In genomic region chr2:36451512-36451911, GRCh38 we compare ENCODE assay signal across 14 cellular contexts.
DNase-seq lines count a peak whose midpoint lies in the region; ATAC-seq and TF ChIP-seq lines count a peak whose summit lies in the region.
"Had no signal": no experiment of that assay in that cellular context is flagged by ENCODE, and none has a peak within 500 bp of the region (broad histone marks: within the 10 kb centered on the region; RNA-seq: fewer than 3 reads in every experiment).

No MANE protein-coding gene starts in this region.

- TF ChIP-seq POLR2A in esophagus muscularis mucosa (IDR thresholded peaks at IDR 0.05; ENCODE audit: low read depth): no peak

- H3K9me3 ChIP-seq in RWPE2 (ENCODE audit: severe bottlenecking) (no peaks in the 10 kb centered on the region), esophagus muscularis mucosa (no peaks in the 10 kb centered on the region)
- H3K9me3 ChIP-seq: BLaER1 had no signal

- H3K27me3 ChIP-seq in RWPE2 (ENCODE audit: insufficient read depth, poor library complexity, severe bottlenecking): no peaks in the 10 kb centered on the region
- no peaks in the 10 kb centered on the region for H3K27me3 ChIP-seq in esophagus muscularis mucosa
- H3K27me3 ChIP-seq: BLaER1 had no signal

- peaks cover 28% of the 10 kb centered on the region for H3K4me1 ChIP-seq in RWPE2 (ENCODE audit: insufficient read depth, poor library complexity, severe bottlenecking)
- H3K4me1 ChIP-seq in esophagus muscularis mucosa: peaks cover 76 to 88% (median 83%) of the 10 kb centered on the region in 4 donors
- H3K4me1 ChIP-seq: BLaER1 had no signal

- peaks cover 35% of the 10 kb centered on the region for H3K36me3 Mint-ChIP-seq in nephron progenitor cell (ENCODE audit: low read depth)
- peaks cover 2% of the 10 kb centered on the region for H3K36me3 Mint-ChIP-seq in activated T-helper 1 cell treated with anti-CD3 and anti-CD28 coated beads, Interleukin-12 subunit alpha, Interleukin-12 subunit beta, Interleukin-2, Interleukin-4 antibody, amounts not matched to agents 30 ng/mL and 10 ng/mL and 1 ng/mL, durations not matched to agents 14 hours and 24 hours and 36 hours (ENCODE audit: low read depth)

- H3K4me3 Mint-ChIP-seq in nephron progenitor cell: no peak overlapping the region
- no peak overlapping the region for H3K4me3 Mint-ChIP-seq in activated T-helper 1 cell treated with anti-CD3 and anti-CD28 coated beads, Interleukin-12 subunit alpha, Interleukin-12 subunit beta, Interleukin-2, Interleukin-4 antibody, amounts not matched to agents 30 ng/mL and 10 ng/mL and 1 ng/mL, durations not matched to agents 14 hours and 24 hours and 36 hours
- H3K4me3 Mint-ChIP-seq: activated T-cell treated with anti-CD3 and anti-CD28 coated beads, Interleukin-2, amount 50 U/mL, for 72 hours; central memory CD8-positive, alpha-beta T cell had no signal

- intact Hi-C loops in esophagus muscularis mucosa (cut with DNase I): loop anchor here (10.0 kb wide), 1 partner anchor 97 kb away; the partner anchor contains the start of gene CRIM1
- intact Hi-C loops in activated T-helper 1 cell treated with anti-CD3 and anti-CD28 coated beads, Interleukin-12 subunit alpha, Interleukin-12 subunit beta, Interleukin-2, Interleukin-4 antibody, amounts not matched to agents 30 ng/mL and 10 ng/mL and 1 ng/mL, durations not matched to agents 14 hours and 24 hours and 36 hours (cut with micrococcal nuclease): no loop called here

- H3K27ac ChIP-seq in RWPE2 (ENCODE audit: poor library complexity, severe bottlenecking) (peak overlapping the region; percentile 97), esophagus muscularis mucosa (replicated peaks in 1 of 4) (peak overlapping the region; percentile 73 to 80 (median 79))
- H3K27ac ChIP-seq: BLaER1, VCaP had no signal

- no peaks in the 10 kb centered on the region for H3K27me3 Mint-ChIP-seq in nephron progenitor cell (ENCODE audit: low read depth, poor library complexity)
- H3K27me3 Mint-ChIP-seq in activated T-helper 1 cell treated with anti-CD3 and anti-CD28 coated beads, Interleukin-12 subunit alpha, Interleukin-12 subunit beta, Interleukin-2, Interleukin-4 antibody, amounts not matched to agents 30 ng/mL and 10 ng/mL and 1 ng/mL, durations not matched to agents 14 hours and 24 hours and 36 hours (ENCODE audit: insufficient read depth): peaks cover 2% of the 10 kb centered on the region
- H3K27me3 Mint-ChIP-seq: central memory CD8-positive, alpha-beta T cell had no signal

- no peak for ATAC-seq in RWPE2 (ENCODE audit: low read depth)
- no peak for ATAC-seq in HG02852 (IDR thresholded peaks at IDR 0.05; ENCODE audit: unreplicated experiment)
- no peak for ATAC-seq in GM18502 (IDR thresholded peaks at IDR 0.05; ENCODE audit: poor library complexity, unreplicated experiment)
- ATAC-seq: activated T-cell treated with anti-CD3 and anti-CD28 coated beads, Interleukin-2, amount 50 U/mL, for 72 hours had no signal

- no peaks in the 10 kb centered on the region for H3K4me1 Mint-ChIP-seq in nephron progenitor cell
- no peaks in the 10 kb centered on the region for H3K4me1 Mint-ChIP-seq in activated T-helper 1 cell treated with anti-CD3 and anti-CD28 coated beads, Interleukin-12 subunit alpha, Interleukin-12 subunit beta, Interleukin-2, Interleukin-4 antibody, amounts not matched to agents 30 ng/mL and 10 ng/mL and 1 ng/mL, durations not matched to agents 14 hours and 24 hours and 36 hours (ENCODE audit: low read depth)
- H3K4me1 Mint-ChIP-seq: central memory CD8-positive, alpha-beta T cell had no signal

- TF ChIP-seq CTCF in RWPE2 (IDR thresholded peaks at IDR 0.05; ENCODE audit: poor library complexity, severe bottlenecking) (no peak), esophagus muscularis mucosa (IDR thresholded peaks at IDR 0.05) (no peak), nephron progenitor cell (IDR thresholded peaks at IDR 0.05) (no peak)

- 70% methylated on average over 4 of the region's 5 CpGs for WGBS in esophagus muscularis mucosa

- no peaks in the 10 kb centered on the region for H3K9me3 Mint-ChIP-seq in nephron progenitor cell
- H3K9me3 Mint-ChIP-seq in activated T-helper 1 cell treated with anti-CD3 and anti-CD28 coated beads, Interleukin-12 subunit alpha, Interleukin-12 subunit beta, Interleukin-2, Interleukin-4 antibody, amounts not matched to agents 30 ng/mL and 10 ng/mL and 1 ng/mL, durations not matched to agents 14 hours and 24 hours and 36 hours: no peaks in the 10 kb centered on the region
- H3K9me3 Mint-ChIP-seq: activated T-cell treated with anti-CD3 and anti-CD28 coated beads, Interleukin-2, amount 50 U/mL, for 72 hours; central memory CD8-positive, alpha-beta T cell had no signal

- TF ChIP-seq EP300 in esophagus muscularis mucosa (IDR thresholded peaks at IDR 0.05): no peak

- DNase-seq in ELF-1 (ENCODE audit: low read depth, low spot score) (peak; percentile 23), RWPE2 (ENCODE audit: low spot score) (no peak), esophagus muscularis mucosa (ENCODE audit: extremely low spot score) (no peak), nephron progenitor cell (no peak), SHP77 treated with DMSO at 0.1 percent for 48 hours (lab: John Stamatoyannopoulos, UW) (no peak)
- DNase-seq in activated T-helper 1 cell treated with anti-CD3 and anti-CD28 coated beads, Interleukin-12 subunit alpha, Interleukin-12 subunit beta, Interleukin-2, Interleukin-4 antibody, amounts not matched to agents 30 ng/mL and 10 ng/mL and 1 ng/mL, durations not matched to agents 14 hours and 24 hours and 36 hours (ENCODE audit: low spot score): no peak
- DNase-seq: activated T-cell treated with anti-CD3 and anti-CD28 coated beads, Interleukin-2, amount 50 U/mL, for 72 hours; NCI-H1417 treated with DMSO at 0.1 percent for 48 hours; small intestine had no signal

- H3K4me3 ChIP-seq in RWPE2 (ENCODE audit: severe bottlenecking): no peak overlapping the region
- no peak overlapping the region for H3K4me3 ChIP-seq in esophagus muscularis mucosa
- H3K4me3 ChIP-seq: BLaER1 had no signal

- H3K36me3 ChIP-seq in RWPE2 (ENCODE audit: low read depth): peaks cover 75% of the 10 kb centered on the region
- H3K36me3 ChIP-seq in esophagus muscularis mucosa: peaks cover 0 to 22% (median 11%) of the 10 kb centered on the region in 4 donors

- H3K27ac Mint-ChIP-seq in nephron progenitor cell: peak overlapping the region; percentile 37
- H3K27ac Mint-ChIP-seq in activated T-helper 1 cell treated with anti-CD3 and anti-CD28 coated beads, Interleukin-12 subunit alpha, Interleukin-12 subunit beta, Interleukin-2, Interleukin-4 antibody, amounts not matched to agents 30 ng/mL and 10 ng/mL and 1 ng/mL, durations not matched to agents 14 hours and 24 hours and 36 hours: no peak overlapping the region
- H3K27ac Mint-ChIP-seq: activated T-cell treated with anti-CD3 and anti-CD28 coated beads, Interleukin-2, amount 50 U/mL, for 72 hours had no signal
